Comparison of ENCODE assay signal across 9 cellular contexts in the genomic region with DNA sequence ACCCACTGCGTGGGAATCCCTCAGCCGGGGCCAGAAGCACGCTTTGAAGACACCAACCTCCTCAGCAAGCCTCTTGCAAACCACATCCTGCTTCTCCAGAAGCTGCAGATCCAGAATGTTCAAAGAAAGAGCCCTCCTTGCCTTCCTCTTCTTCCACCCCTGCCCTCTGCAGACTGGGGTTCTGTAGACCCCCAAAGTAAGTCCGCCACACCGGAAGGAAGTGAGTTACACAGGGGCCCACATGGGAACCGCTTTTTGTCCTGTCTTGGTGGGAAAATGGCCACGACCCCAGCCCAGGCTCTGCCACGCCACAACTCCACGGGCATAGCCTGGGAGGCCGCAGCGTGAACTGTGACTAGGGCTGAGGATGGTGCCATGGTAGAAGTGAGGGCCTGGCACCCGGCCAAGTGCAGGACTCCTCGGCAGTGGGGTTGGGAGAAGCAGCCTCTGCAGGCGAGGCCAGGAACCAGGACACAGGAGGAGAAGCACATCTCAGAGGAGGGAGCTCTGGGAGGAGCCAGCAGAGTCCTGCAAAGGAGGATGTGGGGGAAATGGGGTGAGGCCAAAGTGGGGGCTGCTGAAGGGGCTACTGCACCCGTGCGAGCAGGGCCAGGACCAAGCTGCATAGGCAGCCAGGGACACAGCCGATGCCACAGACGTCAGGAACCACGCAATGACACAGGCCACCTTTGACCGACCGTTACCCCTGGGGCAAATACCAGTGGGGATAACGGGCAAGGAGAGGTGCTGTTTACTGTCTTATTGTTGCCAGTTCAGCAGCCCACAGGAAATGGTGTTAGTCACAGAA. TPM values are rescaled to one million over a fixed set of nuclear protein-coding genes. Genes with fewer than 3 reads are reported as not detected.
DNase-seq lines count a peak whose midpoint lies in the region; ATAC-seq and TF ChIP-seq lines count a peak whose summit lies in the region.
"Had no signal": no experiment of that assay in that cellular context is flagged by ENCODE, and none has a peak within 500 bp of the region (broad histone marks: within the 10 kb centered on the region; RNA-seq: fewer than 3 reads in every experiment).

No MANE protein-coding gene starts in this region.

- no peak overlapping the region for H2BK120ac ChIP-seq in neuronal stem cell (ENCODE audit: low read depth, low read length)

- peak; percentile 68 for ATAC-seq in CD4-positive, alpha-beta T cell (ENCODE audit: poor library complexity)
- peak; percentile 80 to 83 for ATAC-seq in activated T-cell treated with anti-CD3 and anti-CD28 coated beads, Interleukin-2, amount 50 U/mL, for 72 hours (replicated peaks in 1 of 2)
- ATAC-seq in HG02870 (IDR thresholded peaks at IDR 0.05; ENCODE audit: unreplicated experiment) (no peak), HG02852 (IDR thresholded peaks at IDR 0.05; ENCODE audit: unreplicated experiment) (no peak)

- no peak overlapping the region for H4K8ac ChIP-seq in neuronal stem cell (ENCODE audit: low read depth, low read length)

- no peak overlapping the region for H4K91ac ChIP-seq in neuronal stem cell (ENCODE audit: low read depth, low read length, poor library complexity)

- H3K79me1 ChIP-seq in neuronal stem cell (ENCODE audit: low read depth, low read length), result peaks cover 2% of the 10 kb centered on the region

- peak overlapping the region; percentile 93 for H3K27ac Mint-ChIP-seq in CD4-positive, alpha-beta T cell
- H3K27ac Mint-ChIP-seq in activated T-cell treated with anti-CD3 and anti-CD28 coated beads, Interleukin-2, amount 50 U/mL, for 72 hours, result peak overlapping the region; percentile 91

- H3K27me3 ChIP-seq in CD4-positive, alpha-beta T cell (ENCODE audit: control insufficient read depth, insufficient read depth, low read length), result no peaks in the 10 kb centered on the region
- H3K27me3 ChIP-seq in neuronal stem cell (ENCODE audit: control insufficient read depth in 3 of 3, insufficient read depth in 3 of 3, low read depth in 1 of 3, low read length in 3 of 3) (no peaks in the 10 kb centered on the region), SJCRH30 (no peaks in the 10 kb centered on the region)

- no peak overlapping the region for H2AK5ac ChIP-seq in neuronal stem cell (ENCODE audit: low read depth, low read length)

- no CpG with 5 or more reads among the region's 22 CpGs for WGBS in neuronal stem cell (ENCODE audit: extremely low coverage in 2 of 2, insufficient read length in 2 of 2, insufficient replicate concordance in 1 of 2), 2 donors

- no peak overlapping the region for H2BK15ac ChIP-seq in neuronal stem cell (ENCODE audit: low read length)

- H3K9ac ChIP-seq in neuronal stem cell (ENCODE audit: low read depth, low read length, poor library complexity), result no peak overlapping the region

- peak; percentile 23 to 63 (median 40) for DNase-seq in CD4-positive, alpha-beta T cell
- DNase-seq in RWPE1 (ENCODE audit: low spot score), result peak; percentile 26
- DNase-seq in activated T-cell treated with anti-CD3 and anti-CD28 coated beads, Interleukin-2, amount 50 U/mL, for 72 hours, result peak; percentile 63 to 69
- no peak for DNase-seq in neuronal stem cell (ENCODE audit: low spot score)
- DNase-seq in foreskin fibroblast, result no peak
- no peak for DNase-seq in SJCRH30
- DNase-seq: DMS53 had no signal

- H3K9me3 Mint-ChIP-seq in CD4-positive, alpha-beta T cell, result no peaks in the 10 kb centered on the region
- no peaks in the 10 kb centered on the region for H3K9me3 Mint-ChIP-seq in activated T-cell treated with anti-CD3 and anti-CD28 coated beads, Interleukin-2, amount 50 U/mL, for 72 hours

- no peak overlapping the region for H2BK5ac ChIP-seq in neuronal stem cell (ENCODE audit: low read length)

- H3K4ac ChIP-seq in neuronal stem cell (ENCODE audit: low read length), result no peak overlapping the region

- peak overlapping the region; percentile 29 for H3K27ac ChIP-seq in CD4-positive, alpha-beta T cell (ENCODE audit: low read depth, low read length)
- no peak overlapping the region for H3K27ac ChIP-seq in RWPE1
- H3K27ac ChIP-seq in neuronal stem cell (replicated peaks; ENCODE audit: low read length), result no peak overlapping the region
- H3K27ac ChIP-seq in SJCRH30, result no peak overlapping the region

- peak overlapping the region; percentile 19 for H3K18ac ChIP-seq in neuronal stem cell (ENCODE audit: low read length)

- no peaks in the 10 kb centered on the region for H3K4me1 ChIP-seq in neuronal stem cell (ENCODE audit: control insufficient read depth in 2 of 2, insufficient read depth in 1 of 2, low read depth in 1 of 2, low read length in 2 of 2)
- H3K4me1 ChIP-seq in SJCRH30, result no peaks in the 10 kb centered on the region

- no peak overlapping the region for H2AFZ ChIP-seq in neuronal stem cell (ENCODE audit: low read length)

- H3K36me3 Mint-ChIP-seq in CD4-positive, alpha-beta T cell (ENCODE audit: low read depth), result peaks cover 22% of the 10 kb centered on the region
- peaks cover 0 to 4% of the 10 kb centered on the region in 2 donors for H3K36me3 Mint-ChIP-seq in activated T-cell treated with anti-CD3 and anti-CD28 coated beads, Interleukin-2, amount 50 U/mL, for 72 hours (ENCODE audit: insufficient read depth in 2 of 2)

- no peak overlapping the region for H3K4me2 ChIP-seq in neuronal stem cell (ENCODE audit: insufficient read depth, low read length, poor library complexity, severe bottlenecking)

- peaks cover 23 to 24% of the 10 kb centered on the region in 2 donors for H3K36me3 ChIP-seq in neuronal stem cell (replicated peaks in 1 of 2; ENCODE audit: control insufficient read depth in 2 of 2, insufficient read depth in 2 of 2, low read length in 2 of 2)
- no peaks in the 10 kb centered on the region; the same call in 1 of the 2 replicates for H3K36me3 ChIP-seq in SJCRH30

- H3K23ac ChIP-seq in neuronal stem cell (ENCODE audit: low read depth, low read length, poor library complexity), result peak overlapping the region; percentile 61

- no peak overlapping the region for H3K14ac ChIP-seq in neuronal stem cell (ENCODE audit: low read length)

- POLR2A ChIA-PET in CD4-positive, alpha-beta T cell (lab: Charles Lee), result interaction anchor here (0.7 to 2.3 kb wide), 10 partner anchors 11 to 280 kb away, joined by 3 to 8 read pairs (median 4); a partner anchor contains a TSS
- POLR2A ChIA-PET in RWPE1 (lab: Yijun Ruan, JAX; ENCODE audit: low non-redundant PET), result no interaction called here

- no peak overlapping the region for H2BK12ac ChIP-seq in neuronal stem cell (ENCODE audit: low read length)

- H3K4me1 Mint-ChIP-seq in CD4-positive, alpha-beta T cell (ENCODE audit: low read depth), result peaks cover 49% of the 10 kb centered on the region
- peaks cover 51% of the 10 kb centered on the region for H3K4me1 Mint-ChIP-seq in activated T-cell treated with anti-CD3 and anti-CD28 coated beads, Interleukin-2, amount 50 U/mL, for 72 hours (ENCODE audit: low read depth)

- intact Hi-C loops in CD4-positive, alpha-beta T cell (cut with DNase I, micrococcal nuclease), result loop anchor here (5.0 to 10.0 kb wide), 4 partner anchors 63 to 148 kb away; no protein-coding TSS in a partner anchor

- H3K27me3 Mint-ChIP-seq in CD4-positive, alpha-beta T cell, result no peaks in the 10 kb centered on the region
- H3K27me3 Mint-ChIP-seq in activated T-cell treated with anti-CD3 and anti-CD28 coated beads, Interleukin-2, amount 50 U/mL, for 72 hours (ENCODE audit: low read depth), result no peaks in the 10 kb centered on the region

- peak overlapping the region; percentile 91 for H3K4me3 Mint-ChIP-seq in CD4-positive, alpha-beta T cell
- H3K4me3 Mint-ChIP-seq in activated T-cell treated with anti-CD3 and anti-CD28 coated beads, Interleukin-2, amount 50 U/mL, for 72 hours, result peak overlapping the region; percentile 87 to 89

- H3K4me3 ChIP-seq in neuronal stem cell (ENCODE audit: low read length in 2 of 2), result no peak overlapping the region
- no peak overlapping the region for H3K4me3 ChIP-seq in foreskin fibroblast (ENCODE audit: low read depth in 1 of 2, low read length in 2 of 2)
- H3K4me3 ChIP-seq in SJCRH30, result no peak overlapping the region

- TF ChIP-seq CTCF in CD4-positive, alpha-beta T cell (IDR thresholded peaks at IDR 0.05), result no peak
- no peak for TF ChIP-seq CTCF in RWPE1 (conservative IDR thresholded peaks at IDR 0.05; ENCODE audit: low read depth)
- TF ChIP-seq CTCF in foreskin fibroblast (IDR thresholded peaks at IDR 0.05; ENCODE audit: low read depth, low read length), result no peak

- CTCF ChIA-PET in CD4-positive, alpha-beta T cell (lab: Charles Lee), result interaction anchor here (0.8 kb wide), 1 partner anchor 63 kb away, joined by 4 read pairs; no protein-coding TSS in a partner anchor
- CTCF ChIA-PET in RWPE1 (lab: Yijun Ruan, JAX), result interaction anchor here (0.7 kb wide), 2 partner anchors 30 to 71 kb away, joined by 3 read pairs; no protein-coding TSS in a partner anchor

- no peaks in the 10 kb centered on the region for H3K9me3 ChIP-seq in CD4-positive, alpha-beta T cell (ENCODE audit: control insufficient read depth, low read length)
- peaks cover 0 to 5% of the 10 kb centered on the region in 2 donors for H3K9me3 ChIP-seq in neuronal stem cell (replicated peaks in 1 of 2; ENCODE audit: control insufficient read depth in 2 of 2, insufficient read depth in 1 of 2, low read depth in 1 of 2, low read length in 2 of 2)
- H3K9me3 ChIP-seq in SJCRH30 (replicated peaks), result no peaks in the 10 kb centered on the region

RNA-seq across cellular contexts. Expression of a gene that starts 30.9 kb away (rescaled TPM):
- 10 to 100 TPM; 12.6 to 13.2 TPM for total RNA-seq in CD4-positive, alpha-beta T cell
- total RNA-seq in activated T-cell treated with anti-CD3 and anti-CD28 coated beads, Interleukin-2, amount 50 U/mL, for 72 hours, result 10 to 100 TPM; 11.8 to 19.3 TPM
- polyA plus RNA-seq in neuronal stem cell (2013, experiment 1 of 2), result 44.9 TPM
- polyA plus RNA-seq in neuronal stem cell (2013, experiment 2 of 2), result 45.6 TPM
- total RNA-seq in SJCRH30 (2014; rRNA removed; shearing (Covaris generic)), result 14.8 and 14.9 TPM in 2 replicates

Comparison
In these comparisons a context has a peak if more than half of its experiments do, and no peak if none do; other contexts are left out.
1. ATAC-seq: peak in CD4-positive, alpha-beta T cell (single experiment) and activated T-cell treated with anti-CD3 and anti-CD28 coated beads, Interleukin-2, amount 50 U/mL, for 72 hours (2 of 2); none in HG02870 (single experiment) and HG02852 (single experiment).
2. DNase-seq: peak in CD4-positive, alpha-beta T cell (10 of 10), RWPE1 (single experiment) and activated T-cell treated with anti-CD3 and anti-CD28 coated beads, Interleukin-2, amount 50 U/mL, for 72 hours (2 of 2); none in neuronal stem cell (single experiment), foreskin fibroblast (0 of 2) and SJCRH30 (0 of 2).